In genomic region chr6:25447570-25447929, GRCh38 we compare ENCODE assay signal across 1 cellular context.
TF ChIP-seq lines count a peak whose summit lies in the region.

No MANE protein-coding gene starts in this region.

TF ChIP-seq in GM12878, 131 proteins besides CTCF, POLR2A, EP300 and RAD21:
- TF ChIP-seq SPI1 (IDR thresholded peaks at IDR 0.05; ENCODE audit: borderline replicate concordance, insufficient read depth, low read depth, low read length) = peak; percentile 53; the same call in 1 of the 2 replicates
- TF ChIP-seq TCF3 (IDR thresholded peaks at IDR 0.05; ENCODE audit: borderline replicate concordance, insufficient read depth, low read depth, low read length) = no peak
- TF ChIP-seq ATF3 (IDR thresholded peaks at IDR 0.05; ENCODE audit: borderline replicate concordance, extremely low read depth, low read depth, low read length) = no peak
- TF ChIP-seq NR2F1 (conservative IDR thresholded peaks at IDR 0.05) = peak; percentile 74
- TF ChIP-seq IKZF1 (conservative IDR thresholded peaks at IDR 0.05) = peak; percentile 66
- TF ChIP-seq TAF1 (IDR thresholded peaks at IDR 0.05; ENCODE audit: borderline replicate concordance, low read depth, low read length) = no peak
- no peak for TF ChIP-seq MAX (IDR thresholded peaks at IDR 0.05; ENCODE audit: low read depth, low read length)
- peak; percentile 66 for TF ChIP-seq PKNOX1 (IDR thresholded peaks at IDR 0.05)
- peak in 1 of 2 experiments; percentile 21; a peak in 2 of 4 replicates for TF ChIP-seq IKZF2 (IDR thresholded peaks at IDR 0.05)
TF ChIP-seq in GM12878: peak in this region for 5.
